ENCODE assay signal across 1 cellular context in genomic region chr1:211985556-211986264, GRCh38.
TF ChIP-seq lines count a peak whose summit lies in the region.

No MANE protein-coding gene starts in this region.

TF ChIP-seq in GM12878, 131 proteins besides CTCF, POLR2A, EP300 and RAD21 (continued from another document):
- peak; percentile 25; the same call in 1 of the 2 replicates for TF ChIP-seq PKNOX1 (IDR thresholded peaks at IDR 0.05)
- TF ChIP-seq EZH2 (IDR thresholded peaks at IDR 0.05; ENCODE audit: borderline replicate concordance, control insufficient read depth, low read depth, low read length), result no peak
- peak; percentile 94 for TF ChIP-seq RAD51 (IDR thresholded peaks at IDR 0.05)
- TF ChIP-seq STAT1 (conservative IDR thresholded peaks at IDR 0.05), result no peak
- TF ChIP-seq FOXM1 (IDR thresholded peaks at IDR 0.05; ENCODE audit: low read depth, low read length), result 0 out of 2 replicates have a peak, but pooled peaks have one; percentile 17
- no peak for TF ChIP-seq CREM (IDR thresholded peaks at IDR 0.05; ENCODE audit: low read depth)
- TF ChIP-seq BMI1 (IDR thresholded peaks at IDR 0.05; ENCODE audit: borderline replicate concordance), result no peak
TF ChIP-seq in GM12878: peak in this region for 22.
